ENCODE assay signal across 9 cellular contexts in the genomic region with DNA sequence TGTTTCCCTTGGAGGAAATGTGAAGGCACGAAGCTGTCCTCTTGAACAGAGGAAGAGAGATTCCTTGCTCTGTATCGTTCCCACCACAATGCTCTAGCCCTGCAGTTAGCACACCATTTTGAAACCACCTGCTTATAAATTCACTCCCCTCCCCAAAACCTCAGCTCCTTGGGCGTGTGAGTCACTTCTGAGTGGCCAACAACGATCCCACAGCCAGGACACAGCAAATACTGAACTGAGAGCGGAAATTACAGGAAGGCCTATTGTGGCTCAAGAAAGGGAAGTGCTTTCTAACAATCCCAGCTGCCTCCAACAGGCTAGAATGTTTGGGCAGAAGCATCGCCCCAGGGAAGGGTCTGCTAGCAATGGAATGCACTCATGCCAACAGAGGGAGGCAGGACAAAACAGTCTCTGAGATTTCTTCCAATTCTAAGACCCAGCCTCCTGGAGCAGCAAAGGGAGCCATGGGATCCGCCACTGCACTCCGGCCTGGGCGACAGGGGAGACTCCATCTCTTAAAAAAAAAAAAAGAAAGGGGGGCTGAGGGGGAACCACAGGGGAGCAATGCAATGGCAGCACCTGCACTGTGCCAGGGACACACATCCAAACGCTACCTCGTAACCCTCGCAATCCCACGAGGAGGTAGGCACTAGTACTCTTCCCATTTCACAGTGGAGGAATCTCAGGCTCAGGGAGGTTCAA. TPM values are rescaled to one million over a fixed set of nuclear protein-coding genes. Genes with fewer than 3 reads are reported as not detected.
DNase-seq lines count a peak whose midpoint lies in the region; ATAC-seq and TF ChIP-seq lines count a peak whose summit lies in the region.
"Had no signal": no experiment of that assay in that cellular context is flagged by ENCODE, and none has a peak within 500 bp of the region (broad histone marks: within the 10 kb centered on the region; RNA-seq: fewer than 3 reads in every experiment).

No MANE protein-coding gene starts in this region.

- WGBS in transverse colon (ENCODE audit: low coverage in 1 of 2), 2 donors = 85% methylated on average over 13 of the region's 13 CpGs; no CpG with 5 or more reads in 1 of the 2 donors

- peak overlapping the region; percentile 94 to 96 (median 96) for H3K27ac ChIP-seq in transverse colon

- no peak overlapping the region for H3K27ac Mint-ChIP-seq in activated T-cell treated with anti-CD3 and anti-CD28 coated beads, Interleukin-2, amount 50 U/mL, for 24 hours
- H3K27ac Mint-ChIP-seq in activated B cell treated with CpG ODN at 0.5 μM for 24 hours (peak overlapping the region; percentile 74), immature natural killer cell (peak overlapping the region in 4 of 6 donors; percentile 54 to 86 (median 69))

- H3K9me3 ChIP-seq in transverse colon = no peaks in the 10 kb centered on the region

- H3K4me1 ChIP-seq in transverse colon = peaks cover 20 to 49% (median 26%) of the 10 kb centered on the region in 4 donors

- POLR2A ChIA-PET in activated B cell treated with CpG ODN at 0.5 μM for 24 hours (lab: Charles Lee) = interaction anchor here (0.9 to 5.5 kb wide), 3 partner anchors 39 to 58 kb away, joined by 3 to 89 read pairs (median 58); no protein-coding TSS in a partner anchor

- ATAC-seq in activated B cell treated with CpG ODN at 0.5 μM for 24 hours (ENCODE audit: low read depth) = no peak

- no peak for DNase-seq in activated T-cell treated with anti-CD3 and anti-CD28 coated beads, Interleukin-2, amount 50 U/mL, for 24 hours
- DNase-seq in activated T-cell treated with anti-CD3 and anti-CD28 coated beads for 4 hours (no peak), activated B cell treated with CpG ODN at 0.5 μM for 24 hours (no peak), immature natural killer cell (peak in 1 of 3 donors; percentile 17), transverse colon (no peak), NCI-H2196 treated with DMSO at 0.1 percent for 48 hours (lab: John Stamatoyannopoulos, UW; ENCODE audit: unreplicated experiment) (no peak), GM03348 (ENCODE audit: low spot score) (no peak), DMS153 treated with DMSO at 0.1 percent for 48 hours (lab: John Stamatoyannopoulos, UW; ENCODE audit: unreplicated experiment) (no peak)

- no peaks in the 10 kb centered on the region for H3K9me3 Mint-ChIP-seq in activated T-cell treated with anti-CD3 and anti-CD28 coated beads, Interleukin-2, amount 50 U/mL, for 24 hours
- H3K9me3 Mint-ChIP-seq in activated B cell treated with CpG ODN at 0.5 μM for 24 hours = no peaks in the 10 kb centered on the region
- no peaks in the 10 kb centered on the region for H3K9me3 Mint-ChIP-seq in immature natural killer cell

- no peak for TF ChIP-seq POLR2A in transverse colon (IDR thresholded peaks at IDR 0.05)

- no peaks in the 10 kb centered on the region for H3K27me3 ChIP-seq in transverse colon

- intact Hi-C loops in activated B cell treated with CpG ODN at 0.5 μM for 24 hours (cut with micrococcal nuclease) (loop anchor here (5.0 kb wide), 2 partner anchors 965 to 1080 kb away; partner anchors contain the start of genes IPP and ST3GAL3), transverse colon (cut with DNase I; ENCODE audit: low total_unique reads) (no loop called here)

- H3K4me3 ChIP-seq in transverse colon = no peak overlapping the region
- H3K4me3 ChIP-seq: skin epidermis had no signal

- in situ Hi-C loops in transverse colon (cut with MboI; ENCODE audit: low pct_ligation_motif_present in 1 of 4, low pct_unique_long_range_greater_than_20kb in 1 of 4, low sequenced_read_pairs in 3 of 4) = no loop called here

- H3K36me3 Mint-ChIP-seq in activated T-cell treated with anti-CD3 and anti-CD28 coated beads, Interleukin-2, amount 50 U/mL, for 24 hours (ENCODE audit: low read depth) = no peaks in the 10 kb centered on the region
- H3K36me3 Mint-ChIP-seq in activated B cell treated with CpG ODN at 0.5 μM for 24 hours (ENCODE audit: low read depth) (peaks cover 5% of the 10 kb centered on the region), immature natural killer cell (peaks cover 0 to 8% (median 0%) of the 10 kb centered on the region in 3 donors)

- H3K4me3 Mint-ChIP-seq in activated T-cell treated with anti-CD3 and anti-CD28 coated beads, Interleukin-2, amount 50 U/mL, for 24 hours = peak overlapping the region; percentile 28
- H3K4me3 Mint-ChIP-seq in activated B cell treated with CpG ODN at 0.5 μM for 24 hours = peak overlapping the region; percentile 87
- H3K4me3 Mint-ChIP-seq in immature natural killer cell = peak overlapping the region; percentile 40 to 91 (median 59)

- no peaks in the 10 kb centered on the region for H3K27me3 Mint-ChIP-seq in activated T-cell treated with anti-CD3 and anti-CD28 coated beads, Interleukin-2, amount 50 U/mL, for 24 hours
- H3K27me3 Mint-ChIP-seq in activated B cell treated with CpG ODN at 0.5 μM for 24 hours (no peaks in the 10 kb centered on the region), immature natural killer cell (ENCODE audit: low read depth in 3 of 3) (peaks cover 2 to 5% (median 2%) of the 10 kb centered on the region in 3 donors)

- CTCF ChIA-PET in activated B cell treated with CpG ODN at 0.5 μM for 24 hours (lab: Charles Lee) = interaction anchor here (1.1 to 1.3 kb wide), 2 partner anchors 19 to 40 kb away, joined by 3 to 6 read pairs; no protein-coding TSS in a partner anchor

- H3K36me3 ChIP-seq in transverse colon = no peaks in the 10 kb centered on the region

- TF ChIP-seq CTCF in activated B cell treated with CpG ODN at 0.5 μM for 24 hours (IDR thresholded peaks at IDR 0.05) (no peak), transverse colon (IDR thresholded peaks at IDR 0.05) (no peak)

- no peak for TF ChIP-seq EP300 in transverse colon (IDR thresholded peaks at IDR 0.05; ENCODE audit: low read depth)

- H3K4me1 Mint-ChIP-seq in activated T-cell treated with anti-CD3 and anti-CD28 coated beads, Interleukin-2, amount 50 U/mL, for 24 hours (ENCODE audit: low read depth) = peaks cover 30% of the 10 kb centered on the region
- H3K4me1 Mint-ChIP-seq in activated B cell treated with CpG ODN at 0.5 μM for 24 hours = peaks cover 32% of the 10 kb centered on the region
- peaks cover 27 to 32% of the 10 kb centered on the region in 2 donors for H3K4me1 Mint-ChIP-seq in immature natural killer cell

RNA-seq across cellular contexts. Expression of gene TMEM53, which starts 1.9 kb away (rescaled TPM):
- 4.6 and 4.8 TPM in 2 replicates for total RNA-seq in activated B cell treated with CpG ODN at 0.5 μM for 24 hours
- polyA plus RNA-seq in immature natural killer cell = 1 to 10 TPM; 4.2 to 8.8 (median 8.7) TPM
- total RNA-seq in transverse colon = 10 to 100 TPM; 14.2 to 40.8 (median 22.9) TPM

RNA-seq across cellular contexts. Expression of gene ARMH1, which starts 2.1 kb away (rescaled TPM):
- 18.1 and 19.9 TPM in 2 replicates for total RNA-seq in activated B cell treated with CpG ODN at 0.5 μM for 24 hours
- 1 to 10 TPM in 1 of 3 donors, under 1 TPM in 1, not detected in 1; 0.50 to 1.6 TPM for polyA plus RNA-seq in immature natural killer cell
- 1 to 10 TPM in 1 of 4 donors, under 1 TPM in 2, not detected in 1; 0.40 to 2.5 (median 0.96) TPM for total RNA-seq in transverse colon

RNA-seq across cellular contexts. Expression of gene RNU5D-1, which starts 58.6 kb away (rescaled TPM):
- total RNA-seq in activated B cell treated with CpG ODN at 0.5 μM for 24 hours (not detected in 2 replicates), transverse colon (not detected)
- polyA plus RNA-seq in immature natural killer cell = not detected

Comparison
In these comparisons a context has a peak if more than half of its experiments do, and no peak if none do; other contexts are left out.
1. H3K4me3 Mint-ChIP-seq: peak in every context shown above with its lines; median percentile 87 in activated B cell treated with CpG ODN at 0.5 μM for 24 hours; 59 in immature natural killer cell; 28 in activated T-cell treated with anti-CD3 and anti-CD28 coated beads, Interleukin-2, amount 50 U/mL, for 24 hours.